14 cellular contexts compared by ENCODE assay signal in genomic region chr9:130756460-130757152, GRCh38.
DNase-seq lines count a peak whose midpoint lies in the region; ATAC-seq and TF ChIP-seq lines count a peak whose summit lies in the region.
"Had no signal": no experiment of that assay in that cellular context is flagged by ENCODE, and none has a peak within 500 bp of the region (broad histone marks: within the 10 kb centered on the region; RNA-seq: fewer than 3 reads in every experiment).

No MANE protein-coding gene starts in this region.

- no peak for TF ChIP-seq POLR2A in spleen (IDR thresholded peaks at IDR 0.05)

- H3K9me3 Mint-ChIP-seq in dendritic cell treated with granulocyte-macrophage colony-stimulating factor and Interleukin-4, amounts not matched to agents 40 ng/mL and 50 ng/mL, for 4 days, result no peaks in the 10 kb centered on the region
- H3K9me3 Mint-ChIP-seq: nephron had no signal

- H3K36me3 Mint-ChIP-seq in dendritic cell treated with granulocyte-macrophage colony-stimulating factor and Interleukin-4, amounts not matched to agents 40 ng/mL and 50 ng/mL, for 4 days (ENCODE audit: low read depth), result no peaks in the 10 kb centered on the region

- TSS peak; percentile 50 for BruUV-seq in Panc1 (replicated peaks; lab: Mats Ljungman, UMichigan)

- peaks cover 40% of the 10 kb centered on the region for H3K4me1 Mint-ChIP-seq in dendritic cell treated with granulocyte-macrophage colony-stimulating factor and Interleukin-4, amounts not matched to agents 40 ng/mL and 50 ng/mL, for 4 days (ENCODE audit: low read depth)

- H3K27ac ChIP-seq in Panc1 (ENCODE audit: low read length) (no peak overlapping the region), spleen (peak overlapping the region in 6 of 8 donors; percentile 3 to 79 (median 64))
- H3K27ac ChIP-seq: WERI-Rb-1 had no signal

- H3K4me1 ChIP-seq in Panc1 (ENCODE audit: control insufficient read depth, insufficient read depth, low read length) (no peaks in the 10 kb centered on the region), spleen (peaks cover 12 to 48% (median 31%) of the 10 kb centered on the region in 6 donors)

- CTCF ChIA-PET in Panc1 (lab: Charles Lee), result no interaction called here

- peak overlapping the region; percentile 39 for H3K4me3 Mint-ChIP-seq in dendritic cell treated with granulocyte-macrophage colony-stimulating factor and Interleukin-4, amounts not matched to agents 40 ng/mL and 50 ng/mL, for 4 days
- H3K4me3 Mint-ChIP-seq: nephron had no signal

- H3K27ac Mint-ChIP-seq in dendritic cell treated with granulocyte-macrophage colony-stimulating factor and Interleukin-4, amounts not matched to agents 40 ng/mL and 50 ng/mL, for 4 days, result peak overlapping the region; percentile 76

- H3K9me3 ChIP-seq in Panc1 (ENCODE audit: control insufficient read depth, insufficient read depth, low read depth, low read length) (no peaks in the 10 kb centered on the region), spleen (no peaks in the 10 kb centered on the region)
- H3K9me3 ChIP-seq: MG63 had no signal

- POLR2A ChIA-PET in Panc1 (lab: Charles Lee), result no interaction called here

- DNase-seq in SIG-M5 treated with dmso at 0.1 percent for 504 hours (lab: John Stamatoyannopoulos, UW; ENCODE audit: unreplicated experiment) (peak; percentile 39), SIG-M5 (lab: John Stamatoyannopoulos, UW) (no peak), Panc1 (ENCODE audit: low read depth, low spot score) (no peak), spleen (no peak), mucosa of gallbladder (ENCODE audit: low spot score) (no peak), NCI-H748 (lab: John Stamatoyannopoulos, UW; ENCODE audit: unreplicated experiment) (no peak)
- DNase-seq in activated CD4-positive, CD25-positive, alpha-beta regulatory T cell (lab: John Stamatoyannopoulos, UW), result no peak
- DNase-seq: activated gamma-delta T cell treated with Interleukin-2 at 50 U/mL for 16 hours; MG63; NCI-H2107; stimulated activated CD4-positive, alpha-beta T cell treated with anti-CD3 and anti-CD28 coated beads, Interleukin-1b, Interleukin-23, amount 100 ng/mL, for 48 hours; WERI-Rb-1 had no signal

- H3K27me3 ChIP-seq in Panc1 (ENCODE audit: control insufficient read depth, insufficient read depth, low read length) (no peaks in the 10 kb centered on the region), spleen (replicated peaks in 1 of 7) (no peaks in the 10 kb centered on the region)
- H3K27me3 ChIP-seq: MG63 had no signal

- no peak for TF ChIP-seq CTCF in Panc1 (IDR thresholded peaks at IDR 0.05)
- TF ChIP-seq CTCF in spleen (IDR thresholded peaks at IDR 0.05 in 8 of 11, conservative IDR thresholded peaks at IDR 0.05 in 3 of 11), result no peak

- intact Hi-C loops in Panc1 (cut with micrococcal nuclease; ENCODE audit: unreplicated experiment), result no loop called here
- intact Hi-C loops in dendritic cell treated with granulocyte-macrophage colony-stimulating factor and Interleukin-4, amounts not matched to agents 40 ng/mL and 50 ng/mL, for 4 days (cut with micrococcal nuclease), result no loop called here
- intact Hi-C loops in spleen (cut with DNase I; ENCODE audit: low total_unique reads), result no loop called here

- H3K4me3 ChIP-seq in Panc1 (ENCODE audit: low read depth in 2 of 2, low read length in 2 of 2) (no peak overlapping the region), spleen (no peak overlapping the region)
- H3K4me3 ChIP-seq: MG63 had no signal

- H3K36me3 ChIP-seq in Panc1 (ENCODE audit: control insufficient read depth, insufficient read depth, low read length), result no peaks in the 10 kb centered on the region
- H3K36me3 ChIP-seq in spleen, result no peaks in the 10 kb centered on the region
- H3K36me3 ChIP-seq: MG63, WERI-Rb-1 had no signal

- in situ Hi-C loops in Panc1 (cut with HindIII; ENCODE audit: low pct_unique_long_range_greater_than_20kb, low sequenced_read_pairs), result no loop called here

- H3K27me3 Mint-ChIP-seq in dendritic cell treated with granulocyte-macrophage colony-stimulating factor and Interleukin-4, amounts not matched to agents 40 ng/mL and 50 ng/mL, for 4 days, result no peaks in the 10 kb centered on the region

- WGBS in spleen, 5 donors, result 44 to 52% (median 51%) methylated on average over 7 of the region's 7 CpGs

- no peak for ATAC-seq in Panc1
